In genomic region chr10:72912715-72913114, GRCh38 we compare ENCODE assay signal across 2 cellular contexts.
TF ChIP-seq lines count a peak whose summit lies in the region.

No MANE protein-coding gene starts in this region.

TF ChIP-seq in GM23338, 12 proteins besides CTCF, POLR2A, EP300 and RAD21:
- TF ChIP-seq EZH2 (IDR thresholded peaks at IDR 0.05; ENCODE audit: low read depth, unreplicated experiment), result no peak
- no peak for TF ChIP-seq ZNF114 (CRISPR knock-in tag; IDR thresholded peaks at IDR 0.05)
- no peak for TF ChIP-seq CREB1 (CRISPR knock-in tag; IDR thresholded peaks at IDR 0.05; ENCODE audit: low read depth)
- no peak for TF ChIP-seq REST (IDR thresholded peaks at IDR 0.05; ENCODE audit: unreplicated experiment)
- no peak for TF ChIP-seq ETS1 (IDR thresholded peaks at IDR 0.05)
- no peak for TF ChIP-seq ZNF462 (CRISPR knock-in tag; IDR thresholded peaks at IDR 0.05)
- no peak for TF ChIP-seq NANOG (IDR thresholded peaks at IDR 0.05; ENCODE audit: borderline replicate concordance)
- no peak for TF ChIP-seq JUNB (IDR thresholded peaks at IDR 0.05; ENCODE audit: unreplicated experiment)
- no peak for TF ChIP-seq POLR2AphosphoS5 (IDR thresholded peaks at IDR 0.05; ENCODE audit: low read depth)
- no peak for TF ChIP-seq ZNF331 (CRISPR knock-in tag; IDR thresholded peaks at IDR 0.05; ENCODE audit: low read depth)
- TF ChIP-seq EZH2phosphoT487 (IDR thresholded peaks at IDR 0.05; ENCODE audit: unreplicated experiment), result no peak
- TF ChIP-seq STAT1 (IDR thresholded peaks at IDR 0.05; ENCODE audit: unreplicated experiment), result no peak

TF ChIP-seq in K562, 482 proteins besides CTCF, POLR2A, EP300 and RAD21:
- TF ChIP-seq ZBTB43 (CRISPR knock-in tag; IDR thresholded peaks at IDR 0.05), result no peak
- TF ChIP-seq SP1 (CRISPR knock-in tag; IDR thresholded peaks at IDR 0.05), result no peak
- TF ChIP-seq NFRKB (IDR thresholded peaks at IDR 0.05; ENCODE audit: low read depth), result no peak
- no peak for TF ChIP-seq MCM3 (IDR thresholded peaks at IDR 0.05)
